Comparison of ENCODE assay signal across 10 cellular contexts in the genomic region with DNA sequence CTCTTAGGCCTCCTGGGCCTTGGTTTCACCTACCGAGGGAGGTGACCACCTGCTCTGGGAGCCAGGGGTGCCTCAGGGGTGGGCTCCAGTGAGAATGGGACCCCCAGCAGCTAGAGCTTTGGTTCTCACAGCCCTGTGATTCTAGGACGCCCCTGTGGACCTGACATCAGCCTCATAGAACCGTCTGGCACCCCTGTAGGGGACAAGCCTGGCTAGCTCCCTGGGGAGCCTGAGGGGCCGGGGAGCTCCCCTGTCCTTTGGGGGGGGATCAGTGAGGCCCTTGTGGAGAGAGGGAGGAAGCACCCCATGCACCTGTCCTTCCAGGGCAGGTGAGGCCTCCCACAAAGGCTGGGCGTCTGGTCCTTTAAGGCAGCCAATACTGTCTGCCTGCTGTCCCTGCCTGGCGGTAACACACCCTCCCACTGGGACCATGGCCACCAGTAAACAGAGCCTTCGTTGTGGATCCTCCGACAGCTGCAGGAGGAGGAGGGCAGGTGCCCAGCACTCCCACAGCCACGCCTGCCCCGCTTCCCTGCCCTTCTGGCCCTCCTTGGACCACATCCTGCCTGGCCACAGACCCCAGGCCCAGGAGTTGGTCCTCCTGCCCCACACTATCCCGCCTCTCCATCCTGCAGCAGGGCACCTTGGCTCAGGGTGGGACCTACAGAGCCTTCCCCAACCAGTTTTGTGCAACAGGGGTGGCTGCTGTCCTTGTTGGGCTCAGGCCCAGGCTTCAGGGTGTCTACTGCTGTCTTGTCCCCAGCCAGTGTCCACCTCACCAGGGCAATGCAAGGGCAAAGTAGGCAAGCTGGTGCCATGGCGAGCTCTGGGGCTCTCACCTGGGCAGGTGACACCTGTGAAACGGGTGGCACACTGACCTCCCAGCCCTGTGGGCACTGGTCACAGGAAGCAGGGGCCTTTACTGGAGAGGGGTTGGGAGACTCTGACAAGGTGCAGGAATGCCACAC. TPM values are rescaled to one million over a fixed set of nuclear protein-coding genes. Genes with fewer than 3 reads are reported as not detected.
A peak's percentile ranks its signal among the peaks of the same experiment; 100 is the strongest.
DNase-seq lines count a peak whose midpoint lies in the region; FAIRE-seq and TF ChIP-seq lines count a peak whose summit lies in the region.
"Had no signal": no experiment of that assay in that cellular context is flagged by ENCODE, and none has a peak within 500 bp of the region (broad histone marks: within the 10 kb centered on the region; RNA-seq: fewer than 3 reads in every experiment).

No MANE protein-coding gene starts in this region.

- no peak overlapping the region for H2BK12ac ChIP-seq in H9 (ENCODE audit: insufficient read length, low read depth, low read length)

- H3K79me1 ChIP-seq in H9 (ENCODE audit: insufficient read depth, low read depth, low read length, poor library complexity, severe bottlenecking), result no peaks in the 10 kb centered on the region

- peaks cover 40% of the 10 kb centered on the region for H4K20me1 ChIP-seq in astrocyte (ENCODE audit: insufficient read depth, low read length)
- H4K20me1 ChIP-seq in H9 (ENCODE audit: control insufficient read depth, insufficient read depth, insufficient read length), result no peaks in the 10 kb centered on the region

- no peak overlapping the region for H2AK5ac ChIP-seq in H9 (ENCODE audit: insufficient read length, low read length)

- no peak overlapping the region for H3T11ph ChIP-seq in H9 (ENCODE audit: low read length)

- H3K9me3 Mint-ChIP-seq in astrocyte (ENCODE audit: unreplicated experiment) (no peaks in the 10 kb centered on the region), neural crest cell (no peaks in the 10 kb centered on the region), H9 (no peaks in the 10 kb centered on the region; a peak in 2 of 5 replicates)

- TF ChIP-seq POLR2A in ovary (IDR thresholded peaks at IDR 0.05), result no peak

- H2BK20ac ChIP-seq in H9 (ENCODE audit: low read depth, low read length, poor library complexity, severe bottlenecking), result no peak overlapping the region

- TF ChIP-seq EP300 in ovary (IDR thresholded peaks at IDR 0.05), result no peak

- H3K9ac ChIP-seq in astrocyte (ENCODE audit: low read length), result no peak overlapping the region
- H3K9ac ChIP-seq in H9 (ENCODE audit: extremely low read depth, insufficient read length, low read length), result no peak overlapping the region

- H3K4me1 Mint-ChIP-seq in astrocyte (ENCODE audit: low read depth, unreplicated experiment) (peaks cover 10% of the 10 kb centered on the region), neural crest cell (peaks cover 20% of the 10 kb centered on the region), H9 (peaks cover 20 to 30% of the 10 kb centered on the region in 2 experiments)

- 76 to 79% (median 78%) methylated on average over 11 to 13 of the region's 13 CpGs for WGBS in ovary, 3 donors
- WGBS in H9 (ENCODE audit: extremely low coverage, insufficient read length, low lambda C conversion rate), result no CpG with 5 or more reads among the region's 13 CpGs

- H3K4me3 Mint-ChIP-seq in astrocyte (ENCODE audit: unreplicated experiment), result peak overlapping the region; percentile 20
- H3K4me3 Mint-ChIP-seq in neural crest cell, result peak overlapping the region; percentile 57
- H3K4me3 Mint-ChIP-seq in H9, result peak overlapping the region in 1 of 2 experiments; percentile 26; a peak in 2 of 5 replicates

- peaks cover 12% of the 10 kb centered on the region for H3K23me2 ChIP-seq in H9 (ENCODE audit: insufficient read length, low read depth, low read length, poor library complexity, severe bottlenecking)

- H3K4me2 ChIP-seq in astrocyte (ENCODE audit: low read length) (peak overlapping the region; percentile 93), H9 (ENCODE audit: insufficient read depth, insufficient read length, low read length) (no peak overlapping the region)

- H2BK5ac ChIP-seq in H9 (ENCODE audit: insufficient read length, low read length), result no peak overlapping the region

- H3K36me3 ChIP-seq in astrocyte (ENCODE audit: insufficient read depth, low read length) (peaks cover 6% of the 10 kb centered on the region), ovary (no peaks in the 10 kb centered on the region)

- H3K27ac ChIP-seq in astrocyte (ENCODE audit: low read depth, low read length) (no peak overlapping the region), ovary (no peak overlapping the region), H9 (ENCODE audit: insufficient read length, low read depth, low read length) (no peak overlapping the region)

- no peak overlapping the region for H4K91ac ChIP-seq in H9 (ENCODE audit: insufficient read length, low read depth, low read length)

- FAIRE-seq in astrocyte (lab: Jason Lieb, UNC), result no peak
- FAIRE-seq: G401.6 had no signal

- H3K56ac ChIP-seq in H9 (ENCODE audit: insufficient read length, low read depth, low read length), result no peak overlapping the region

- H3K4me1 ChIP-seq in astrocyte (ENCODE audit: insufficient read depth, low read length) (peaks cover 18% of the 10 kb centered on the region), ovary (ENCODE audit: insufficient read depth) (peaks cover 14% of the 10 kb centered on the region), H9 (ENCODE audit: insufficient read depth, low read length) (peaks cover 3% of the 10 kb centered on the region; the same call in 1 of the 2 replicates)

- H3K9me3 ChIP-seq in astrocyte (ENCODE audit: insufficient read depth, low read depth, low read length), result no peaks in the 10 kb centered on the region
- H3K9me3 ChIP-seq in ovary, result no peaks in the 10 kb centered on the region
- no peaks in the 10 kb centered on the region for H3K9me3 ChIP-seq in H9 (ENCODE audit: control insufficient read depth, low read depth, low read length)

- H3K27me3 ChIP-seq in astrocyte (ENCODE audit: insufficient read depth, low read length) (no peaks in the 10 kb centered on the region), ovary (no peaks in the 10 kb centered on the region), H9 (ENCODE audit: insufficient read depth, low read length) (no peaks in the 10 kb centered on the region)

- H4K5ac ChIP-seq in H9 (ENCODE audit: insufficient read length, low read depth, low read length), result no peak overlapping the region

- H2AFZ ChIP-seq in astrocyte (ENCODE audit: low read depth, low read length), result no peak overlapping the region
- H2AFZ ChIP-seq in H9 (ENCODE audit: low read length), result no peak overlapping the region

- no peak overlapping the region for H3K18ac ChIP-seq in H9 (ENCODE audit: insufficient read length, low read depth, low read length)

- no peak overlapping the region for H2BK15ac ChIP-seq in H9 (ENCODE audit: low read depth, low read length)

- H3K27ac Mint-ChIP-seq in astrocyte (ENCODE audit: unreplicated experiment) (peak overlapping the region; percentile 75), neural crest cell (ENCODE audit: unreplicated experiment) (no peak overlapping the region), H9 (no peak overlapping the region)

- H3K36me3 Mint-ChIP-seq in astrocyte (ENCODE audit: low read depth, unreplicated experiment) (peaks cover 8% of the 10 kb centered on the region), neural crest cell (ENCODE audit: low read depth) (peaks cover 11% of the 10 kb centered on the region), H9 (ENCODE audit: insufficient read depth in 1 of 3, low read depth in 3 of 3) (peaks cover 16 to 17% (median 16%) of the 10 kb centered on the region in 3 experiments)

- no peak overlapping the region for H2BK120ac ChIP-seq in H9 (ENCODE audit: low read depth, low read length, poor library complexity, severe bottlenecking)

- H3K23ac ChIP-seq in H9 (ENCODE audit: insufficient read length, low read depth, low read length), result no peak overlapping the region

- H3K79me2 ChIP-seq in astrocyte (ENCODE audit: insufficient read depth, low read length) (peaks cover 37% of the 10 kb centered on the region), H9 (ENCODE audit: insufficient read depth, low read length) (no peaks in the 10 kb centered on the region)

- no peak overlapping the region for H3K14ac ChIP-seq in H9 (ENCODE audit: insufficient read depth, low read length)

- intact Hi-C loops in ovary (cut with DNase I), result loop anchor here in 1 of 4 donors (10.0 kb wide), 1 partner anchor 123 kb away; the partner anchor contains the start of gene DPP7

- H4K8ac ChIP-seq in H9 (replicated peaks; ENCODE audit: insufficient read length, low read depth, low read length), result no peak overlapping the region

- no peaks in the 10 kb centered on the region for H3K27me3 Mint-ChIP-seq in astrocyte (ENCODE audit: low read depth, unreplicated experiment)
- H3K27me3 Mint-ChIP-seq in neural crest cell (ENCODE audit: low read depth), result peaks cover 4% of the 10 kb centered on the region
- H3K27me3 Mint-ChIP-seq in H9 (ENCODE audit: low read depth), result peaks cover 7% of the 10 kb centered on the region

- H3K4me3 ChIP-seq in astrocyte (ENCODE audit: insufficient read depth, low read depth, low read length) (no peak overlapping the region), ovary (no peak overlapping the region)

- no peak overlapping the region for H3K4ac ChIP-seq in H9 (ENCODE audit: low read depth, low read length)

- DNase-seq in DMS153 treated with DMSO at 0.1 percent for 48 hours (lab: John Stamatoyannopoulos, UW; ENCODE audit: unreplicated experiment) (peak; percentile 83), NCI-H2029 treated with DMSO at 0.1 percent for 48 hours (lab: John Stamatoyannopoulos, UW) (peak; percentile 38), astrocyte (ENCODE audit: low read depth) (no peak), neural crest cell (ENCODE audit: low read depth, low spot score) (no peak), iPS-NIHi7 (ENCODE audit: extremely low spot score) (no peak), ovary (no peak), H9 (no peak), A172 (ENCODE audit: low spot score) (no peak)
- DNase-seq: NCI-H226 had no signal

- TF ChIP-seq CTCF in astrocyte (IDR thresholded peaks at IDR 0.05; ENCODE audit: insufficient read depth, low read depth, low read length) (no peak), neural crest cell (conservative IDR thresholded peaks at IDR 0.05) (no peak), ovary (IDR thresholded peaks at IDR 0.05) (no peak), H9 (conservative IDR thresholded peaks at IDR 0.05) (no peak)

RNA-seq across cellular contexts. Expression of gene TUBB4B, which starts 3.0 kb away (rescaled TPM):
- total RNA-seq in astrocyte (188 and 218 TPM in 2 replicates), neural crest cell (329 and 336 TPM in 2 replicates), ovary (100 to 1,000 TPM in 6 of 7 donors, 10 to 100 TPM in 1; 88.0 to 234 (median 175) TPM), H9 (2021) (378 and 386 TPM in 2 replicates)
- 10 to 100 TPM; 62.8 to 88.6 TPM for polyA plus RNA-seq in ovary
- total RNA-seq in A172 (2014; rRNA removed; shearing (Covaris generic)), result 599 and 717 TPM in 2 replicates

RNA-seq across cellular contexts. Expression of gene SLC34A3, which starts 7.3 kb away (rescaled TPM):
- total RNA-seq in astrocyte, result 0.09 TPM in 1 of 2 replicates, not detected in the other
- total RNA-seq in neural crest cell, result not detected in 2 replicates
- total RNA-seq in ovary, result under 1 TPM in 2 of 7 donors, not detected in 5; 0.15 to 0.46 TPM
- not detected for polyA plus RNA-seq in ovary
- total RNA-seq in H9 (2021), result not detected in 2 replicates
- 1.1 and 1.6 TPM in 2 replicates for total RNA-seq in A172 (2014; rRNA removed; shearing (Covaris generic))

RNA-seq across cellular contexts. Expression of gene RNF224, which starts 10.7 kb away (rescaled TPM):
- total RNA-seq in astrocyte (0.17 TPM in 1 of 2 replicates, not detected in the other), neural crest cell (0.16 TPM in 1 of 2 replicates, not detected in the other), ovary (under 1 TPM in 1 of 7 donors, not detected in 6; 0.92 TPM), H9 (2021) (0.15 and 0.20 TPM in 2 replicates)
- not detected for polyA plus RNA-seq in ovary
- 0.86 and 1.1 TPM in 2 replicates for total RNA-seq in A172 (2014; rRNA removed; shearing (Covaris generic))

RNA-seq across cellular contexts. Expression of gene STPG3, which starts 13.0 kb away (rescaled TPM):
- total RNA-seq in astrocyte (not detected in 2 replicates), neural crest cell (0.26 TPM in 1 of 2 replicates, not detected in the other), ovary (not detected), H9 (2021) (not detected in 2 replicates)
- not detected for polyA plus RNA-seq in ovary
- total RNA-seq in A172 (2014; rRNA removed; shearing (Covaris generic)), result not detected in 2 replicates

RNA-seq across cellular contexts. Expression of gene CYSRT1, which starts 13.1 kb away (rescaled TPM):
- 1.2 and 1.3 TPM in 2 replicates for total RNA-seq in astrocyte
- 1.2 and 1.6 TPM in 2 replicates for total RNA-seq in neural crest cell
- total RNA-seq in ovary, result under 1 TPM in 4 of 7 donors, not detected in 3; 0.15 to 0.80 (median 0.33) TPM
- polyA plus RNA-seq in ovary, result under 1 TPM in 1 of 2 donors, not detected in 1; 0.12 TPM
- total RNA-seq in H9 (2021), result 1.0 and 1.9 TPM in 2 replicates
- 5.1 and 5.4 TPM in 2 replicates for total RNA-seq in A172 (2014; rRNA removed; shearing (Covaris generic))

Comparison
In these comparisons a context has a peak if more than half of its experiments do, and no peak if none do; other contexts are left out.
1. DNase-seq: peak in DMS153 treated with DMSO at 0.1 percent for 48 hours (single experiment) and NCI-H2029 treated with DMSO at 0.1 percent for 48 hours (single experiment); none in astrocyte (single experiment), neural crest cell (single experiment), iPS-NIHi7 (single experiment), ovary (0 of 5), H9 (single experiment) and A172 (single experiment).